ENCODE assay signal across 8 cellular contexts in the genomic region with DNA sequence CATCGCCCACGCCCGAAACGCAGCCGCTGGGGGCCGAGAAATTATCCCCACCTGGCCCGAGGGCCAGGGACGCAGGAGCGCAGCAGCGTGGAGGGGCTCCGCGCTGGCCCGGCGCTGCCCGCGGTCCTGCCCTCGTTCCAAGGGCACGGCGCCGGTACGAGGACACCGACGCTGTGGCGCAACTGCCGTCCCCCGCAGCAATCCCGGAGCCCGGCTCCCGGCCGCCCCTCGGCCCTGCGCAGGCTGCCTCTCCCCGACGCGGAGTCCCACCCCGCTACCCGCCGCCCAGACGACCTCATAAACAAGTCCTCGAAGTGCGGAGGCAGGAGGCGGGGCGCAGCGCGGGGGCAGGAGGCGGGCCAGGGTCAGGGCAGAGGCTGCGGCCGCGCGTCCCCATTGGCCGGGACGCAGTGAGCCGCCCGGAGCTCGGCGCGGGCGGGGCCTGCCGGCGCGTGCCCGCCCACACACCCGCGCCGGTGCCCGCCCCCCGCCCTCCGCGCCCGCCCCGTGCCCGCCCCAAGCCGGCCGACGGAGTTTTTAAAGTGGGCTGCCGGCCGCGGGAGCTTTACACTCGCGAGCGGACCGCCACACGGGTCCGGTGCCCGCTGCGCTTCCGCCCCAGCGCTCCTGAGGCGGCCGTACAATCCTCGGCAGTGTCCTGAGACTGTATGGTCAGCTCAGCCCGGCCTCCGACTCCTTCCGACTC. TPM values are rescaled to one million over a fixed set of nuclear protein-coding genes. Genes with fewer than 3 reads are reported as not detected.
DNase-seq lines count a peak whose midpoint lies in the region; ATAC-seq lines count a peak whose summit lies in the region.

A gene (plus strand): TSS at position 568 of the 706 bp plus-strand sequence. CDS start 505 bp downstream, outside the sequence.

- H3K4me1 Mint-ChIP-seq in dendritic cell treated with granulocyte-macrophage colony-stimulating factor and Interleukin-4, amounts not matched to agents 40 ng/mL and 50 ng/mL, for 4 days (ENCODE audit: low read depth): peaks cover 49% of the 10 kb centered on the region

- peaks cover 22% of the 10 kb centered on the region for H3K36me3 Mint-ChIP-seq in dendritic cell treated with granulocyte-macrophage colony-stimulating factor and Interleukin-4, amounts not matched to agents 40 ng/mL and 50 ng/mL, for 4 days (ENCODE audit: low read depth)

- H3K27me3 Mint-ChIP-seq in dendritic cell treated with granulocyte-macrophage colony-stimulating factor and Interleukin-4, amounts not matched to agents 40 ng/mL and 50 ng/mL, for 4 days: peaks cover 50% of the 10 kb centered on the region

- peak within 1 kb of the TSS; percentile 93 for H3K27ac Mint-ChIP-seq in dendritic cell treated with granulocyte-macrophage colony-stimulating factor and Interleukin-4, amounts not matched to agents 40 ng/mL and 50 ng/mL, for 4 days

- intact Hi-C loops in dendritic cell treated with granulocyte-macrophage colony-stimulating factor and Interleukin-4, amounts not matched to agents 40 ng/mL and 50 ng/mL, for 4 days (cut with micrococcal nuclease): loop anchor here (5.0 kb wide), 2 partner anchors 70 to 235 kb away; no protein-coding TSS in a partner anchor

- no peaks in the 10 kb centered on the region for H3K9me3 Mint-ChIP-seq in dendritic cell treated with granulocyte-macrophage colony-stimulating factor and Interleukin-4, amounts not matched to agents 40 ng/mL and 50 ng/mL, for 4 days

- H3K4me3 Mint-ChIP-seq in dendritic cell treated with granulocyte-macrophage colony-stimulating factor and Interleukin-4, amounts not matched to agents 40 ng/mL and 50 ng/mL, for 4 days: peak within 1 kb of the TSS; percentile 90

- DNase-seq in NCI-H2227 (lab: John Stamatoyannopoulos, UW; ENCODE audit: unreplicated experiment) (peak; percentile 61), NCI-H2227 treated with DMSO at 0.1 percent for 48 hours (lab: John Stamatoyannopoulos, UW) (no peak), NCI-H226 (peak; percentile 69), left lobe of liver (ENCODE audit: low spot score) (peak; percentile 97)
- DNase-seq in activated CD4-positive, alpha-beta T cell treated with anti-CD3 and anti-CD28 coated beads, Interleukin-2, amount 50 U/mL, for 4 hours: peak; percentile 70 to 76
- DNase-seq in stimulated activated CD4-positive, alpha-beta T cell treated with anti-CD3 and anti-CD28 coated beads, Interleukin-2, amount 100 ng/mL, for 24 hours: peak; percentile 76 to 83

- peak; percentile 61 for ATAC-seq in HG02938 (IDR thresholded peaks at IDR 0.05; ENCODE audit: unreplicated experiment)
- ATAC-seq in left lobe of liver: peak; percentile 72

RNA-seq across cellular contexts. Expression of the gene that starts here (rescaled TPM):
- 127 TPM for total RNA-seq in left lobe of liver
